ENCODE assay signal across 28 cellular contexts in the genomic region with DNA sequence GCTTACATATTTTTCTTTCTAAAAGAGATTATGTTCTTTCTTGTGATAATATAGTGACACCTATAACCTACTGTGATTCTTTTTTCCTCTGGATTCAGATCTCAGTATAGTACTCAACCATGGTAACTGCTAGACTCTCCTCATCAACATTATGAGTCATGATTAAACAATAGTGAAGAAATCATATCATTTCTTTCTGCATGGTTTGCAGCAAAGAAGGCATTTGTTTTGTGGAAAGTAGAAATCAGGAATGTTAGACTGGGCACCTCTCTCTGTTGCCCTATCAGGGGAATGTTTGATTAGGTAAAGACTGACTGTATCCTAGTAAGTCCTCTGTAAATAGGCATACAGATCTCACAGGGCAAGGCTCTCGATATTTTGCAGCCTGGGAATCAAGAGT. TPM values are rescaled to one million over a fixed set of nuclear protein-coding genes. Genes with fewer than 3 reads are reported as not detected.
DNase-seq lines count a peak whose midpoint lies in the region; ATAC-seq, FAIRE-seq and TF ChIP-seq lines count a peak whose summit lies in the region.
"Had no signal": no experiment of that assay in that cellular context is flagged by ENCODE, and none has a peak within 500 bp of the region (broad histone marks: within the 10 kb centered on the region; RNA-seq: fewer than 3 reads in every experiment).

No MANE protein-coding gene starts in this region.

- no peak overlapping the region for H3K18ac ChIP-seq in H1 (ENCODE audit: extremely low read depth, low read length)

- FAIRE-seq in H1 (lab: Jason Lieb, UNC), result no peak
- FAIRE-seq: endometrium had no signal

- no peaks in the 10 kb centered on the region for H4K20me1 ChIP-seq in H1 (replicated peaks in 1 of 2; ENCODE audit: control insufficient read depth in 1 of 2, insufficient read depth in 2 of 2, low read length in 2 of 2)

- peak; percentile 33 for DNase-seq in ELR (ENCODE audit: low read depth)
- peak; percentile 47 for DNase-seq in RWPE1 (ENCODE audit: low spot score)
- no peak for DNase-seq in H1 (ENCODE audit: low read depth in 1 of 2, low spot score in 2 of 2)
- peak; percentile 14 for DNase-seq in kidney tubule cell (ENCODE audit: low spot score)
- no peak for DNase-seq in activated naive CD4-positive, alpha-beta T cell treated with Interleukin-2 at 50 U/mL for 16 hours
- DNase-seq: activated CD8-positive, alpha-beta T cell treated with anti-CD3 and anti-CD28 coated beads, Interleukin-2, amount 10 ng/mL, durations not matched to agents 7 days and 5 days; activated effector memory CD4-positive, alpha-beta T cell treated with anti-CD3 and anti-CD28 coated beads, Interleukin-2, amount 50 U/mL, for 16 hours; activated T-cell treated with anti-CD3 and anti-CD28 coated beads for 4 hours; C1 segment of cervical spinal cord; Calu3; dermis blood vessel endothelial cell; heart right ventricle; mesendoderm; MM.1S; NCI-H146; NCI-H510A treated with DMSO at 0.1 percent for 48 hours; NK-92 treated with Interleukin-12 subunit alpha and Interleukin-12 subunit beta, amount 100 ng/mL, for 24 hours; SJCRH30; stimulated activated CD4-positive, alpha-beta T cell treated with anti-CD3 and anti-CD28 coated beads, Interleukin-1b, Interleukin-23, amount 100 ng/mL, for 48 hours; T-helper 1 cell had no signal

- no peak overlapping the region for H4K91ac ChIP-seq in H1 (replicated peaks; ENCODE audit: insufficient read length, low read length)

- TF ChIP-seq RAD21 in H1 (IDR thresholded peaks at IDR 0.05 in 1 of 2, conservative IDR thresholded peaks at IDR 0.05 in 1 of 2; ENCODE audit: low read depth in 2 of 2, low read length in 2 of 2), result no peak

- H2BK5ac ChIP-seq in H1 (ENCODE audit: low read depth, low read length), result no peak overlapping the region

- no peaks in the 10 kb centered on the region for H3K27me3 ChIP-seq in H1 (replicated peaks in 1 of 4; ENCODE audit: control insufficient read depth in 3 of 4, extremely low read depth in 1 of 4, insufficient read depth in 3 of 4, low read length in 3 of 4)
- H3K27me3 ChIP-seq: heart right ventricle, neutrophil, SJCRH30 had no signal

- no peak overlapping the region for H3K4ac ChIP-seq in H1 (replicated peaks; ENCODE audit: insufficient read length, low read depth, low read length)

- H3K23ac ChIP-seq in H1 (ENCODE audit: insufficient read length), result no peak overlapping the region

- H2BK20ac ChIP-seq in H1 (ENCODE audit: low read length), result no peak overlapping the region

- TF ChIP-seq EP300 in H1 (IDR thresholded peaks at IDR 0.05; ENCODE audit: borderline replicate concordance in 1 of 2, low read depth in 2 of 2, low read length in 2 of 2), result no peak

- no peak overlapping the region for H2BK120ac ChIP-seq in H1 (replicated peaks; ENCODE audit: low read depth, low read length)

- H3K79me1 ChIP-seq in H1 (ENCODE audit: low read depth, low read length), result no peaks in the 10 kb centered on the region

- H3K14ac ChIP-seq in H1 (ENCODE audit: insufficient read length), result no peak overlapping the region

- H3K56ac ChIP-seq in H1 (replicated peaks; ENCODE audit: insufficient read length, low read depth, low read length), result no peak overlapping the region

- H2BK12ac ChIP-seq in H1 (ENCODE audit: low read depth, low read length), result no peak overlapping the region

- no peak overlapping the region for H2AK5ac ChIP-seq in H1 (ENCODE audit: low read depth, low read length)

- TF ChIP-seq POLR2A in H1 (IDR thresholded peaks at IDR 0.05; ENCODE audit: control extremely low read depth in 1 of 2, low read depth in 2 of 2, low read length in 2 of 2), result no peak

- TF ChIP-seq CTCF in RWPE1 (conservative IDR thresholded peaks at IDR 0.05; ENCODE audit: low read depth) (no peak), H1 (IDR thresholded peaks at IDR 0.05; ENCODE audit: control extremely low read depth in 1 of 3, insufficient read depth in 1 of 3, low read depth in 1 of 3, low read length in 3 of 3) (no peak)

- no peak overlapping the region for H2BK15ac ChIP-seq in H1 (ENCODE audit: low read length)

- H4K5ac ChIP-seq in H1 (ENCODE audit: insufficient read length, low read depth, low read length), result no peak overlapping the region

- H3K9ac ChIP-seq in H1 (replicated peaks in 1 of 4; ENCODE audit: extremely low read depth in 1 of 4, low read depth in 3 of 4, low read length in 3 of 4), result no peak overlapping the region

- WGBS in H1 (ENCODE audit: extremely low coverage in 1 of 2, insufficient coverage in 1 of 2, insufficient read length in 1 of 2, insufficient replicate concordance in 2 of 2, low coverage in 1 of 2, low lambda C conversion rate in 2 of 2, missing lambda C conversion rate in 1 of 2), 2 experiments, result 89% methylated on average over 1 of the region's 1 CpG; no CpG with 5 or more reads in 1 of the 2 experiments

- H3K9me3 ChIP-seq in H1 (ENCODE audit: insufficient read depth in 2 of 2, low read depth in 1 of 2, low read length in 1 of 2), result no peaks in the 10 kb centered on the region
- H3K9me3 ChIP-seq: heart right ventricle, neutrophil, prostate gland, SJCRH30 had no signal

- POLR2A ChIA-PET in RWPE1 (lab: Yijun Ruan, JAX; ENCODE audit: low non-redundant PET) (no interaction called here), H1 (lab: Charles Lee; ENCODE audit: partially characterized antibody) (no interaction called here)

- H3K4me2 ChIP-seq in H1 (ENCODE audit: insufficient read depth in 1 of 2, low read depth in 2 of 2, low read length in 2 of 2), result no peak overlapping the region

- no peak overlapping the region for H3K4me3 ChIP-seq in H1 (ENCODE audit: extremely low read depth in 1 of 4, insufficient read depth in 2 of 4, low read depth in 3 of 4, low read length in 4 of 4)
- H3K4me3 ChIP-seq: heart right ventricle, prostate gland, SJCRH30, skin epidermis had no signal

- CTCF ChIA-PET in RWPE1 (lab: Yijun Ruan, JAX), result no interaction called here
- CTCF ChIA-PET in H1 (lab: Charles Lee; ENCODE audit: partially characterized antibody), result no interaction called here

- 0 out of 2 replicates have a peak overlapping the region, but pooled peaks have one; percentile 77 for H2AFZ ChIP-seq in H1 (ENCODE audit: low read length)

- H3K23me2 ChIP-seq in H1 (ENCODE audit: low read depth, low read length), result no peaks in the 10 kb centered on the region

- ATAC-seq in HG02571 (IDR thresholded peaks at IDR 0.05; ENCODE audit: unreplicated experiment) (no peak), HG03097 (IDR thresholded peaks at IDR 0.05; ENCODE audit: low FRiP score, unreplicated experiment) (no peak), GM21825 (IDR thresholded peaks at IDR 0.05; ENCODE audit: unreplicated experiment) (no peak)
- ATAC-seq: activated CD8-positive, alpha-beta T cell treated with anti-CD3 and anti-CD28 coated beads, Interleukin-2, amount 10 ng/mL, durations not matched to agents 7 days and 5 days; heart right ventricle; Panc1 had no signal

- H3K36me3 ChIP-seq in H1 (ENCODE audit: control insufficient read depth in 2 of 4, insufficient read depth in 4 of 4, low read length in 3 of 4), result no peaks in the 10 kb centered on the region
- H3K36me3 ChIP-seq: heart right ventricle, neutrophil, prostate gland, SJCRH30 had no signal

- H3K79me2 ChIP-seq in H1 (ENCODE audit: control insufficient read depth in 1 of 2, insufficient read depth in 2 of 2, low read length in 2 of 2), result no peaks in the 10 kb centered on the region

- H3K4me1 ChIP-seq in H1 (replicated peaks in 1 of 4; ENCODE audit: control insufficient read depth in 3 of 4, insufficient read depth in 4 of 4, low read length in 3 of 4), result no peaks in the 10 kb centered on the region
- H3K4me1 ChIP-seq: prostate gland, SJCRH30 had no signal

- H3K27ac ChIP-seq in RWPE1 (no peak overlapping the region), H1 (ENCODE audit: low read depth, low read length) (no peak overlapping the region)
- H3K27ac ChIP-seq: heart right ventricle, neutrophil, prostate gland, SJCRH30, skin epidermis had no signal

- no peak overlapping the region for H4K8ac ChIP-seq in H1 (ENCODE audit: extremely low read depth, insufficient read depth, low read length)

TF ChIP-seq in H1, 55 proteins besides CTCF, POLR2A, EP300 and RAD21:
- TF ChIP-seq SUZ12 (IDR thresholded peaks at IDR 0.05; ENCODE audit: low read length) (no peak), RFX5 (IDR thresholded peaks at IDR 0.05; ENCODE audit: borderline replicate concordance, low read depth, low read length) (no peak), SAP30 (IDR thresholded peaks at IDR 0.05; ENCODE audit: insufficient read depth, insufficient replicate concordance, low read length) (no peak), SP4 (IDR thresholded peaks at IDR 0.05; ENCODE audit: low read length) (no peak), HDAC6 (IDR thresholded peaks at IDR 0.05; ENCODE audit: low read depth, low read length) (no peak), ZNF274 (IDR thresholded peaks at IDR 0.05; ENCODE audit: borderline replicate concordance, extremely low read depth, low read length) (no peak), SRF (IDR thresholded peaks at IDR 0.05; ENCODE audit: low read depth, low read length) (no peak), CTBP2 (IDR thresholded peaks at IDR 0.05; ENCODE audit: borderline replicate concordance, insufficient read depth, insufficient read length, low read length) (no peak), KDM4A (IDR thresholded peaks at IDR 0.05; ENCODE audit: low read depth, low read length, severe bottlenecking) (no peak), BRCA1 (IDR thresholded peaks at IDR 0.05; ENCODE audit: low read depth, low read length) (no peak), SIRT6 (IDR thresholded peaks at IDR 0.05; ENCODE audit: low read length) (no peak), HDAC2 (IDR thresholded peaks at IDR 0.05; ENCODE audit: borderline replicate concordance in 1 of 2, low read depth in 2 of 2, low read length in 2 of 2) (no peak), POLR2AphosphoS5 (IDR thresholded peaks at IDR 0.05; ENCODE audit: low read depth, low read length) (no peak), NRF1 (IDR thresholded peaks at IDR 0.05; ENCODE audit: low read depth, low read length) (no peak), SP2 (IDR thresholded peaks at IDR 0.05; ENCODE audit: low read length) (no peak), SP1 (IDR thresholded peaks at IDR 0.05; ENCODE audit: low read depth, low read length) (no peak), BACH1 (IDR thresholded peaks at IDR 0.05; ENCODE audit: low read length) (no peak), TAF7 (optimal IDR thresholded peaks at IDR 0.05; ENCODE audit: borderline replicate concordance, low read depth, low read length) (no peak)

RNA-seq across cellular contexts. Expression of gene SMC2, which starts 25.6 kb away (rescaled TPM):
- total RNA-seq in H1 (2021; fragmentation: NEBNext Ultra II Directional; extraction: Animal tissue kit (Norgen Biotek cat#: 25700)), result 37.7 and 39.8 TPM in 2 replicates
- 4.2 and 7.5 TPM in 2 replicates for polyA plus RNA-seq in H1 (2011; rRNA removed)
- 10.7 TPM for polyA plus RNA-seq in H1 (2011; cell fraction: cytosol; rRNA removed)
- polyA plus RNA-seq in H1 (2011; cell fraction: nucleus; rRNA removed), result 4.6 TPM
- polyA plus RNA-seq in H1 (2012, experiment 1 of 2), result 13.9 to 29.8 TPM (median 18.8 TPM) in 4 replicates
- polyA plus RNA-seq in H1 (2012, experiment 2 of 2), result 1.5 TPM
- 52.1 TPM for polyA plus RNA-seq in H1 (2013, experiment 1 of 2)
- polyA plus RNA-seq in H1 (2013, experiment 2 of 2), result 55.1 TPM
- 14.6 and 21.4 TPM in 2 replicates for polyA minus RNA-seq in H1 (2011; rRNA and poly(A)+ RNA removed)
- polyA minus RNA-seq in H1 (2011; cell fraction: cytosol; rRNA and poly(A)+ RNA removed), result 12.9 TPM
- polyA minus RNA-seq in H1 (2011; cell fraction: nucleus; rRNA and poly(A)+ RNA removed), result 16.7 TPM

Comparison
In these comparisons a context has a peak if more than half of its experiments do, and no peak if none do; other contexts are left out.
1. DNase-seq: peak in ELR (single experiment), RWPE1 (single experiment) and kidney tubule cell (single experiment); none in H1 (0 of 2) and activated naive CD4-positive, alpha-beta T cell treated with Interleukin-2 at 50 U/mL for 16 hours (single experiment).